In genomic region chr6:25503686-25504085, GRCh38 we compare ENCODE assay signal across 23 cellular contexts.
A peak's percentile ranks its signal among the peaks of the same experiment; 100 is the strongest.
DNase-seq lines count a peak whose midpoint lies in the region; ATAC-seq and TF ChIP-seq lines count a peak whose summit lies in the region.
"Had no signal": no experiment of that assay in that cellular context is flagged by ENCODE, and none has a peak within 500 bp of the region (broad histone marks: within the 10 kb centered on the region; RNA-seq: fewer than 3 reads in every experiment).

No MANE protein-coding gene starts in this region.

- ATAC-seq in left cardiac atrium = no peak
- ATAC-seq: Right ventricle myocardium inferior had no signal

- H3K4me3 ChIP-seq in MG63 (no peak overlapping the region), epithelial cell of esophagus (ENCODE audit: low read length) (no peak overlapping the region)
- H3K4me3 ChIP-seq: Peyer's patch, SJSA1 had no signal

- intact Hi-C loops in left cardiac atrium (cut with DNase I) = no loop called here

- H3K36me3 ChIP-seq in MG63 = no peaks in the 10 kb centered on the region
- H3K36me3 ChIP-seq: SJSA1 had no signal

- TF ChIP-seq CTCF in epithelial cell of esophagus (IDR thresholded peaks at IDR 0.05; ENCODE audit: insufficient read depth, low read depth, low read length, missing control alignments) = no peak

- H3K9me3 ChIP-seq in MG63 = no peaks in the 10 kb centered on the region
- H3K9me3 ChIP-seq: Peyer's patch, SJSA1 had no signal

- H3K27me3 ChIP-seq in MG63 = no peaks in the 10 kb centered on the region
- H3K27me3 ChIP-seq: Peyer's patch, SJSA1 had no signal

- DNase-seq in NCI-H82 (lab: John Stamatoyannopoulos, UW) (peak; percentile 28), NCI-H82 treated with DMSO at 0.1 percent for 48 hours (lab: John Stamatoyannopoulos, UW; ENCODE audit: unreplicated experiment) (no peak), MG63 (peak; percentile 6), epithelial cell of esophagus (ENCODE audit: low read depth) (peak; percentile 55), medulla oblongata (ENCODE audit: extremely low spot score) (no peak), COR-L47 (lab: John Stamatoyannopoulos, UW) (no peak), left cardiac atrium (no peak)
- DNase-seq: DMS79, H7, HFFc6, Karpas-422, MM.1S, NCI-H1048, NCI-H1436, NCI-H2029, NCI-H2171 treated with DMSO at 0.1 percent for 48 hours, NCI-H446 treated with DMSO at 0.1 percent for 48 hours, NCI-H526 treated with DMSO at 0.1 percent for 48 hours, Peyer's patch, SW 1271, T-helper 2 cell had no signal

Comparison
In these comparisons a context has a peak if more than half of its experiments do, and no peak if none do; other contexts are left out.
1. DNase-seq: peak in NCI-H82 (single experiment), MG63 (single experiment) and epithelial cell of esophagus (single experiment); none in NCI-H82 treated with DMSO at 0.1 percent for 48 hours (single experiment), medulla oblongata (single experiment), COR-L47 (single experiment) and left cardiac atrium (single experiment).